In the genomic region with DNA sequence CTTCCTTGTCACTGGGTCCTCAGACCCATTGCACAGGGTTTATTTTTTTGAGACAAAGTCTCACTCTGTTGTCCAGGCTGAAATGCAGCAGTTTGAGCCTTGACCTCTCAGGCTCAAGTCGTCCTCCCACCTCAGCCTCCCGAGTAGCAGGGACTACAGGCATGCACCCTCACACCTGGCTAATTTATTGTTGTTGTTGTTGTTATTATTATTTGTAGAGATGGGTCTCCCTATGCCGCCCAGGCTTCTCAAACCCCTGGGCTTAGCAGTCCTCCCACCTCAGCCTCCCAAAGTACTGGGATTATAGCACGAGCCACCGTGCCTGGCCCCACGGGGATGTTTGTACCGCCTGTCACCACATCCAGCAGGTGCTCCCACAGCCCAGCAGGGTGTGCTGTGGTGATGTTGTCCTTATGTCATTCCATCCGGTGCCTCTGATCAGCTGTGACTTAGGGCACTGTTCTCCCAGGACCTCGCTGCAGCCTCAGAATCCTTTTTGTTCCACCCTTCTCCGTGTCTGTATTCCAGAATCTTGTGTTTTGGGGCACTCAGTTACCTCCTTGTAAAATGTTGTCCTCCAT, we compare ENCODE assay signal across 1 cellular context.
TF ChIP-seq lines count a peak whose summit lies in the region.

No MANE protein-coding gene starts in this region.

TF ChIP-seq in HepG2, 621 proteins besides CTCF, POLR2A, EP300 and RAD21 (continued from another document):
- TF ChIP-seq, protein P1, sequence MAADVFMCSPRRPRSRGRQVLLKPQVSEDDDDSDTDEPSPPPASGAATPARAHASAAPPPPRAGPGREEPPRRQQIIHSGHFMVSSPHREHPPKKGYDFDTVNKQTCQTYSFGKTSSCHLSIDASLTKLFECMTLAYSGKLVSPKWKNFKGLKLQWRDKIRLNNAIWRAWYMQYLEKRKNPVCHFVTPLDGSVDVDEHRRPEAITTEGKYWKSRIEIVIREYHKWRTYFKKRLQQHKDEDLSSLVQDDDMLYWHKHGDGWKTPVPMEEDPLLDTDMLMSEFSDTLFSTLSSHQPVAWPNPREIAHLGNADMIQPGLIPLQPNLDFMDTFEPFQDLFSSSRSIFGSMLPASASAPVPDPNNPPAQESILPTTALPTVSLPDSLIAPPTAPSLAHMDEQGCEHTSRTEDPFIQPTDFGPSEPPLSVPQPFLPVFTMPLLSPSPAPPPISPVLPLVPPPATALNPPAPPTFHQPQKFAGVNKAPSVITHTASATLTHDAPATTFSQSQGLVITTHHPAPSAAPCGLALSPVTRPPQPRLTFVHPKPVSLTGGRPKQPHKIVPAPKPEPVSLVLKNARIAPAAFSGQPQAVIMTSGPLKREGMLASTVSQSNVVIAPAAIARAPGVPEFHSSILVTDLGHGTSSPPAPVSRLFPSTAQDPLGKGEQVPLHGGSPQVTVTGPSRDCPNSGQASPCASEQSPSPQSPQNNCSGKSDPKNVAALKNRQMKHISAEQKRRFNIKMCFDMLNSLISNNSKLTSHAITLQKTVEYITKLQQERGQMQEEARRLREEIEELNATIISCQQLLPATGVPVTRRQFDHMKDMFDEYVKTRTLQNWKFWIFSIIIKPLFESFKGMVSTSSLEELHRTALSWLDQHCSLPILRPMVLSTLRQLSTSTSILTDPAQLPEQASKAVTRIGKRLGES (CRISPR knock-in tag; IDR thresholded peaks at IDR 0.05; ENCODE audit: borderline replicate concordance), result no peak
- TF ChIP-seq, protein P2, sequence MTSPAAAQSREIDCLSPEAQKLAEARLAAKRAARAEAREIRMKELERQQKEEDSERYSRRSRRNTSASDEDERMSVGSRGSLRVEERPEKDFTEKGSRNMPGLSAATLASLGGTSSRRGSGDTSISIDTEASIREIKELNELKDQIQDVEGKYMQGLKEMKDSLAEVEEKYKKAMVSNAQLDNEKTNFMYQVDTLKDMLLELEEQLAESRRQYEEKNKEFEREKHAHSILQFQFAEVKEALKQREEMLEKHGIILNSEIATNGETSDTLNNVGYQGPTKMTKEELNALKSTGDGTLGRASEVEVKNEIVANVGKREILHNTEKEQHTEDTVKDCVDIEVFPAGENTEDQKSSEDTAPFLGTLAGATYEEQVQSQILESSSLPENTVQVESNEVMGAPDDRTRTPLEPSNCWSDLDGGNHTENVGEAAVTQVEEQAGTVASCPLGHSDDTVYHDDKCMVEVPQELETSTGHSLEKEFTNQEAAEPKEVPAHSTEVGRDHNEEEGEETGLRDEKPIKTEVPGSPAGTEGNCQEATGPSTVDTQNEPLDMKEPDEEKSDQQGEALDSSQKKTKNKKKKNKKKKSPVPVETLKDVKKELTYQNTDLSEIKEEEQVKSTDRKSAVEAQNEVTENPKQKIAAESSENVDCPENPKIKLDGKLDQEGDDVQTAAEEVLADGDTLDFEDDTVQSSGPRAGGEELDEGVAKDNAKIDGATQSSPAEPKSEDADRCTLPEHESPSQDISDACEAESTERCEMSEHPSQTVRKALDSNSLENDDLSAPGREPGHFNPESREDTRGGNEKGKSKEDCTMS (CRISPR knock-in tag; conservative IDR thresholded peaks at IDR 0.05), result no peak
